ENCODE assay signal across 22 cellular contexts in the genomic region with DNA sequence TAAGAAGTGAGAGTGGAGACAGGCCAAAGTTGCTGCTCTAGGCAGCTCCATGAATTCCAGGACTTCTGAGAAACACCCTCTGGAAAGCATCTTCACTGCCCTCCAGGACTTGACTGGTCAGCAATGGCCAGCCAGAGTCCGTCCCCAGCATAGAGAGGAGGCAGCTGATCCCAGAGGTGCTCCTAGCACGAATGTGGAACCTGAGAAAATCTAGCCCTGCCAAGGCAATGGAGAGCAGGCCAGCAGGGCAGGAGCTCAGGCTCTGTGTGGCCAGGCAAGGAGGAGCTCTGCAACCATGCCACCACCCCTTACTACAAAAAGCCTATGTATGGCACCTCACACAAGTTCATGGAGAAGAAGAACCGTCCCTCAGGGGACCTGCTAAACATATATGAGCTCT.
"Had no signal": no experiment of that assay in that cellular context is flagged by ENCODE, and none has a peak within 500 bp of the region (broad histone marks: within the 10 kb centered on the region; RNA-seq: fewer than 3 reads in every experiment).

No MANE protein-coding gene starts in this region.

- H3K9ac ChIP-seq: parathyroid adenoma had no signal

- H3K36me3 ChIP-seq: gastroesophageal sphincter, heart left ventricle, neutrophil, sigmoid colon, thyroid gland, vagina had no signal

- ATAC-seq: esophagus mucosa; foreskin keratinocyte; gastroesophageal sphincter; naive thymus-derived CD8-positive, alpha-beta T cell; stimulated activated naive CD8-positive, alpha-beta T cell treated with anti-CD3 and anti-CD28 coated beads, Interleukin-15, amount 100 ng/mL, for 72 hours had no signal

- H2AFZ ChIP-seq: hepatocyte, parathyroid adenoma had no signal

- H3K4me2 ChIP-seq: hepatocyte had no signal

- H3K9me3 ChIP-seq: neutrophil, thyroid gland, vagina had no signal

- H3K4me3 ChIP-seq: gastroesophageal sphincter, heart left ventricle, hepatocyte, sigmoid colon, thyroid gland, vagina had no signal

- H3K27me3 ChIP-seq: gastroesophageal sphincter, hepatocyte, sigmoid colon, thyroid gland, vagina had no signal

- H3K4me1 ChIP-seq: foreskin keratinocyte, gastroesophageal sphincter, parathyroid adenoma, sigmoid colon, thyroid gland, vagina had no signal

- DNase-seq: effector CD8-positive, alpha-beta T cell; endodermal cell; foreskin keratinocyte; kidney; mesendoderm; midbrain; naive thymus-derived CD8-positive, alpha-beta T cell; sigmoid colon; stimulated activated CD4-positive, alpha-beta T cell treated with anti-CD3 and anti-CD28 coated beads, Interleukin-2, amount 100 ng/mL, for 24 hours; stimulated activated CD4-positive, alpha-beta T cell treated with anti-CD3 and anti-CD28 coated beads, Interleukin-4, amount 100 ng/mL, for 4 hours; stimulated activated naive CD4-positive, alpha-beta T cell; stimulated activated naive CD8-positive, alpha-beta T cell treated with anti-CD3 and anti-CD28 coated beads, Interleukin-15, amount 100 ng/mL, for 72 hours; thyroid gland; trophoblast cell had no signal

- H3K27ac ChIP-seq: epithelial cell of prostate, foreskin keratinocyte, gastroesophageal sphincter, hepatocyte, neutrophil, parathyroid adenoma, sigmoid colon, thyroid gland, vagina had no signal
